Comparison of ENCODE assay signal across 8 cellular contexts in genomic region chr7:80428161-80429054, GRCh38.
DNase-seq lines count a peak whose midpoint lies in the region; ATAC-seq, FAIRE-seq and TF ChIP-seq lines count a peak whose summit lies in the region.

No MANE protein-coding gene starts in this region.

- peak; percentile 60 for DNase-seq in CD1c-positive myeloid dendritic cell (ENCODE audit: extremely low spot score)
- DNase-seq in NCI-H446 (lab: John Stamatoyannopoulos, UW), result peak; percentile 20 to 50
- peak; percentile 79 for DNase-seq in MCF 10A (ENCODE audit: unreplicated experiment)
- peak; percentile 18 for DNase-seq in kidney epithelial cell (ENCODE audit: low read depth)
- DNase-seq in vagina (ENCODE audit: extremely low spot score in 2 of 2), result no peak
- DNase-seq in GM12892 (ENCODE audit: insufficient read length), result no peak

- ATAC-seq in GM18498 (IDR thresholded peaks at IDR 0.05; ENCODE audit: unreplicated experiment), result no peak

- TF ChIP-seq CTCF in HEK293 (tag by site-specific recombination; IDR thresholded peaks at IDR 0.05) (peak; percentile 51; the same call in 1 of the 2 replicates), MCF 10A (IDR thresholded peaks at IDR 0.05; ENCODE audit: unreplicated experiment) (peak; percentile 69), kidney epithelial cell (IDR thresholded peaks at IDR 0.05; ENCODE audit: insufficient read depth, low read length, poor library complexity, severe bottlenecking) (peak; percentile 64), vagina (IDR thresholded peaks at IDR 0.05) (peak; percentile 55 to 67 (median 55))

- intact Hi-C loops in MCF 10A (cut with micrococcal nuclease), result loop anchor here (1.0 to 2.0 kb wide), 5 partner anchors 25 to 1042 kb away; no protein-coding TSS in a partner anchor
- intact Hi-C loops in vagina (cut with DNase I), result loop anchor here (10.0 kb wide), 1 partner anchor 226 kb away; no protein-coding TSS in a partner anchor

- FAIRE-seq in GM12892 (lab: Jason Lieb, UNC), result no peak

- POLR2A ChIA-PET in HEK293 (lab: Yijun Ruan, JAX), result no interaction called here
- POLR2A ChIA-PET in MCF 10A (lab: Yijun Ruan, JAX), result interaction anchor here (0.6 to 1.5 kb wide), 12 partner anchors 12 to 474 kb away, joined by 3 to 7 read pairs (median 3); no protein-coding TSS in a partner anchor

- no peaks in the 10 kb centered on the region for H3K9me3 Mint-ChIP-seq in MCF 10A (ENCODE audit: unreplicated experiment)

- BruUV-seq in MCF 10A (replicated peaks; lab: Mats Ljungman, UMichigan), result no TSS peak

- H3K4me1 ChIP-seq in HEK293 (ENCODE audit: control insufficient read depth, insufficient read depth, low read length) (no peaks in the 10 kb centered on the region), vagina (no peaks in the 10 kb centered on the region)

- peaks cover 7% of the 10 kb centered on the region for H3K4me1 Mint-ChIP-seq in MCF 10A (ENCODE audit: insufficient read depth, unreplicated experiment)

- H3K4me3 ChIP-seq in HEK293 (ENCODE audit: low read depth, low read length) (no peak overlapping the region), kidney epithelial cell (ENCODE audit: low read depth, low read length) (no peak overlapping the region), vagina (no peak overlapping the region)

- no peaks in the 10 kb centered on the region for H3K27me3 ChIP-seq in kidney epithelial cell (ENCODE audit: control insufficient read depth, insufficient read depth, low read length)
- no peaks in the 10 kb centered on the region for H3K27me3 ChIP-seq in vagina

- H3K36me3 ChIP-seq in HEK293 (ENCODE audit: control insufficient read depth in 2 of 2, insufficient read depth in 1 of 2, low read length in 2 of 2) (no peaks in the 10 kb centered on the region), kidney epithelial cell (ENCODE audit: control insufficient read depth, insufficient read depth, low read length) (no peaks in the 10 kb centered on the region), vagina (no peaks in the 10 kb centered on the region)

- H3K9me3 ChIP-seq in HEK293 (ENCODE audit: control insufficient read depth, insufficient read depth, low read depth, low read length) (no peaks in the 10 kb centered on the region), vagina (no peaks in the 10 kb centered on the region)

- H3K27ac Mint-ChIP-seq in MCF 10A (ENCODE audit: low read depth, unreplicated experiment), result no peak overlapping the region

- CTCF ChIA-PET in HEK293 (lab: Yijun Ruan, JAX) (interaction anchor here (0.5 to 3.5 kb wide), 28 partner anchors 8 to 1201 kb away, joined by 3 to 22 read pairs (median 4); partner anchors contain the start of gene GNAI1), MCF 10A (lab: Yijun Ruan, JAX) (interaction anchor here (0.6 to 4.8 kb wide), 73 partner anchors 9 to 1042 kb away, joined by 3 to 95 read pairs (median 4); partner anchors contain the start of genes GNAI1 and SEMA3C)

- H3K4me3 Mint-ChIP-seq in MCF 10A (ENCODE audit: unreplicated experiment), result no peak overlapping the region

- H3K27ac ChIP-seq in HEK293 (ENCODE audit: extremely low read depth, low read depth, low read length), result no peak overlapping the region
- H3K27ac ChIP-seq in vagina, result no peak overlapping the region

- TF ChIP-seq POLR2A in vagina (IDR thresholded peaks at IDR 0.05), result no peak
- no peak for TF ChIP-seq POLR2A in GM12892 (IDR thresholded peaks at IDR 0.05; ENCODE audit: low read depth, low read length)

- no peaks in the 10 kb centered on the region for H3K36me3 Mint-ChIP-seq in MCF 10A (ENCODE audit: insufficient read depth, unreplicated experiment)

- no peaks in the 10 kb centered on the region for H3K27me3 Mint-ChIP-seq in MCF 10A (ENCODE audit: insufficient read depth, unreplicated experiment)

TF ChIP-seq in HEK293, 187 proteins besides CTCF, POLR2A, EP300 and RAD21:
- TF ChIP-seq ZNF654 (tag by site-specific recombination; IDR thresholded peaks at IDR 0.05; ENCODE audit: low read depth) (peak; percentile 90), ZNF660 (tag by site-specific recombination; IDR thresholded peaks at IDR 0.05) (no peak)
TF ChIP-seq in HEK293: peak in this region for 1.

Comparison
In these comparisons a context has a peak if more than half of its experiments do, and no peak if none do; other contexts are left out.
1. DNase-seq: peak in CD1c-positive myeloid dendritic cell (single experiment), NCI-H446 (2 of 2), MCF 10A (single experiment) and kidney epithelial cell (single experiment); none in vagina (0 of 2) and GM12892 (single experiment).
2. Peak in every context shown above with its lines, with median percentiles within 50 percentile points of each other: CTCF ChIP-seq.